In genomic region chr17:43943769-43944418, GRCh38 we compare ENCODE assay signal across 8 cellular contexts. TPM values are rescaled to one million over a fixed set of nuclear protein-coding genes. Genes with fewer than 3 reads are reported as not detected.
A peak's percentile ranks its signal among the peaks of the same experiment; 100 is the strongest.
DNase-seq lines count a peak whose midpoint lies in the region; ATAC-seq and TF ChIP-seq lines count a peak whose summit lies in the region.

No MANE protein-coding gene starts in this region.

- ATAC-seq in RWPE2 (ENCODE audit: low read depth) (peak; percentile 87), HG03095 (IDR thresholded peaks at IDR 0.05; ENCODE audit: unreplicated experiment) (no peak)

- no peak overlapping the region for H2BK15ac ChIP-seq in neuronal stem cell (ENCODE audit: low read length)

- H3K18ac ChIP-seq in neuronal stem cell (ENCODE audit: low read length): no peak overlapping the region

- H2BK120ac ChIP-seq in neuronal stem cell (ENCODE audit: low read depth, low read length): no peak overlapping the region

- peak overlapping the region; percentile 56 for H2AFZ ChIP-seq in neuronal stem cell (ENCODE audit: low read length)

- H3K4me1 ChIP-seq in RWPE2 (ENCODE audit: insufficient read depth, poor library complexity, severe bottlenecking): no peaks in the 10 kb centered on the region
- peaks cover 3 to 13% of the 10 kb centered on the region in 2 donors for H3K4me1 ChIP-seq in neuronal stem cell (ENCODE audit: control insufficient read depth in 2 of 2, insufficient read depth in 1 of 2, low read depth in 1 of 2, low read length in 2 of 2)

- no peak overlapping the region for H3K4me2 ChIP-seq in neuronal stem cell (ENCODE audit: insufficient read depth, low read length, poor library complexity, severe bottlenecking)

- H3K14ac ChIP-seq in neuronal stem cell (ENCODE audit: low read length): no peak overlapping the region

- no peaks in the 10 kb centered on the region for H3K79me1 ChIP-seq in neuronal stem cell (ENCODE audit: low read depth, low read length)

- no peak overlapping the region for H3K23ac ChIP-seq in neuronal stem cell (ENCODE audit: low read depth, low read length, poor library complexity)

- H3K27me3 ChIP-seq in RWPE2 (ENCODE audit: insufficient read depth, poor library complexity, severe bottlenecking): no peaks in the 10 kb centered on the region
- peaks cover 0 to 57% (median 0%) of the 10 kb centered on the region in 3 experiments for H3K27me3 ChIP-seq in neuronal stem cell (ENCODE audit: control insufficient read depth in 3 of 3, insufficient read depth in 3 of 3, low read depth in 1 of 3, low read length in 3 of 3)

- H3K27ac ChIP-seq in RWPE2 (ENCODE audit: poor library complexity, severe bottlenecking): no peak overlapping the region
- no peak overlapping the region for H3K27ac ChIP-seq in neuronal stem cell (replicated peaks; ENCODE audit: low read length)

- no peak overlapping the region for H2BK5ac ChIP-seq in neuronal stem cell (ENCODE audit: low read length)

- DNase-seq in GF-D8 (lab: John Stamatoyannopoulos, UW) (peak; percentile 16), RWPE2 (ENCODE audit: low spot score) (no peak), fibroblast of the aortic adventitia (ENCODE audit: low read depth) (peak; percentile 83), neuronal stem cell (ENCODE audit: low spot score) (peak; percentile 72), stromal cell of bone marrow (ENCODE audit: low read depth) (peak; percentile 50)
- DNase-seq in activated T-helper 1 cell treated with anti-CD3 and anti-CD28 coated beads, Interleukin-2, amount 50 U/mL, for 16 hours (ENCODE audit: low read depth in 1 of 2, low spot score in 1 of 2): peak; percentile 69 to 75

- H2AK5ac ChIP-seq in neuronal stem cell (ENCODE audit: low read depth, low read length): no peak overlapping the region

- TF ChIP-seq CTCF in LNCAP (IDR thresholded peaks at IDR 0.05) (peak; percentile 62), RWPE2 (IDR thresholded peaks at IDR 0.05; ENCODE audit: poor library complexity, severe bottlenecking) (peak; percentile 93), fibroblast of the aortic adventitia (IDR thresholded peaks at IDR 0.05; ENCODE audit: insufficient read depth, low read length) (peak; percentile 89)

- H4K8ac ChIP-seq in neuronal stem cell (ENCODE audit: low read depth, low read length): no peak overlapping the region

- H3K36me3 ChIP-seq in RWPE2 (ENCODE audit: low read depth) (no peaks in the 10 kb centered on the region), neuronal stem cell (replicated peaks in 1 of 2; ENCODE audit: control insufficient read depth in 2 of 2, insufficient read depth in 2 of 2, low read length in 2 of 2) (no peaks in the 10 kb centered on the region)

- no CpG with 5 or more reads among the region's 8 CpGs for WGBS in neuronal stem cell (ENCODE audit: extremely low coverage in 2 of 2, insufficient read length in 2 of 2, insufficient replicate concordance in 1 of 2), 2 donors

- H3K9me3 ChIP-seq in RWPE2 (ENCODE audit: severe bottlenecking): no peaks in the 10 kb centered on the region
- H3K9me3 ChIP-seq in neuronal stem cell (replicated peaks in 1 of 2; ENCODE audit: control insufficient read depth in 2 of 2, insufficient read depth in 1 of 2, low read depth in 1 of 2, low read length in 2 of 2): no peaks in the 10 kb centered on the region

- H3K9ac ChIP-seq in neuronal stem cell (ENCODE audit: low read depth, low read length, poor library complexity): no peak overlapping the region

- H2BK12ac ChIP-seq in neuronal stem cell (ENCODE audit: low read length): no peak overlapping the region

- H4K91ac ChIP-seq in neuronal stem cell (ENCODE audit: low read depth, low read length, poor library complexity): no peak overlapping the region

- H3K4me3 ChIP-seq in RWPE2 (ENCODE audit: severe bottlenecking) (no peak overlapping the region), fibroblast of the aortic adventitia (ENCODE audit: low read depth, low read length) (no peak overlapping the region), neuronal stem cell (ENCODE audit: low read length in 2 of 2) (no peak overlapping the region)

- H3K4ac ChIP-seq in neuronal stem cell (ENCODE audit: low read length): no peak overlapping the region

RNA-seq across cellular contexts. Expression of gene PPY, which starts 1.6 kb away (rescaled TPM):
- not detected in 2 replicates for total RNA-seq in fibroblast of the aortic adventitia (ENCODE audit: low replicate concordance)
- not detected for polyA plus RNA-seq in neuronal stem cell (2013, experiment 1 of 2)
- not detected for polyA plus RNA-seq in neuronal stem cell (2013, experiment 2 of 2)

RNA-seq across cellular contexts. Expression of gene PYY, which starts 9.8 kb away (rescaled TPM):
- not detected in 2 replicates for total RNA-seq in fibroblast of the aortic adventitia (ENCODE audit: low replicate concordance)
- polyA plus RNA-seq in neuronal stem cell (2013, experiment 1 of 2): 0.70 TPM
- 0.65 TPM for polyA plus RNA-seq in neuronal stem cell (2013, experiment 2 of 2)

RNA-seq across cellular contexts. Expression of gene MPP2, which starts 36.6 kb away (rescaled TPM):
- 3.2 and 3.3 TPM in 2 replicates for total RNA-seq in fibroblast of the aortic adventitia (ENCODE audit: low replicate concordance)
- polyA plus RNA-seq in neuronal stem cell (2013, experiment 1 of 2): 13.6 TPM
- 14.1 TPM for polyA plus RNA-seq in neuronal stem cell (2013, experiment 2 of 2)
